In the genomic region with DNA sequence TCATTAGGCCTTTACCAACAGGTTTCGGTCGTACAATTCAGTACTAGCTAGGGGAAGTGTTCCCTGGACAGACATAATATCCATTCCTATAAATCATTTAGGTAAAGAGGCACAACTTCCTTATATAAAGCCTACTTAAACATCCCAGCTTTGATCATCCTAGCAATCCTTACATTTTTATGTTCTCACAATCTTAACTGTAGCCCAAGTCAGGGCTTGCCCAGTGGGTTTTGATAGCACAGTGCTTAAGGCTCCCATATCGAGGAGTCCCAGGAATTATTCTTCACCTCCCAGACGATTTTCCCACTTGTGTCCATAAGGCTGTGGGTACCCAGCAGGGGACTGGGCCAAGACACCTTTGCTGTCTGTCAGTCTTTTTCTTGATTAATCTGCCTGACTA, we compare ENCODE assay signal across 25 cellular contexts.
"Had no signal": no experiment of that assay in that cellular context is flagged by ENCODE, and none has a peak within 500 bp of the region (broad histone marks: within the 10 kb centered on the region; RNA-seq: fewer than 3 reads in every experiment).

No MANE protein-coding gene starts in this region.

- H3K4me2 ChIP-seq: smooth muscle cell had no signal

- H3K27ac Mint-ChIP-seq: activated naive CD8-positive, alpha-beta T cell; activated T-helper 2 cell treated with anti-CD3 and anti-CD28 coated beads, Interferon-gamma antibody, Interleukin-2, Interleukin-4, amounts not matched to agents 10 μg/mL and 5 μg/mL and 100 μg/mL, durations not matched to agents 14 hours and 24 hours and 36 hours had no signal

- H3K4me3 ChIP-seq: adrenal gland, esophagus squamous epithelium, heart left ventricle, mucosa of descending colon, sigmoid colon, smooth muscle cell, thoracic aorta, upper lobe of left lung had no signal

- H3K27me3 ChIP-seq: adrenal gland, esophagus squamous epithelium, heart left ventricle, sigmoid colon, upper lobe of left lung had no signal

- H3K27ac ChIP-seq: adrenal gland, esophagus squamous epithelium, heart left ventricle, sigmoid colon, thoracic aorta, upper lobe of left lung, VCaP had no signal

- DNase-seq: activated CD4-positive, alpha-beta T cell treated with anti-CD3 and anti-CD28 coated beads for 1 hour; activated CD4-positive, alpha-beta T cell treated with anti-CD3 and anti-CD28 coated beads, Interleukin-2, amount 50 U/mL, for 1 hour; activated naive CD4-positive, alpha-beta T cell; activated T-cell treated with anti-CD3 and anti-CD28 coated beads, Interleukin-2, amount 50 U/mL, for 1 hour; adrenal gland; dermis blood vessel endothelial cell; effector CD8-positive, alpha-beta T cell; esophagus squamous epithelium; heart left ventricle; islet precursor cell; left colon; mesenchymal stem cell; mucosa of descending colon; retina; sigmoid colon; stimulated activated CD4-positive, alpha-beta T cell treated with anti-CD3 and anti-CD28 coated beads, Interleukin-2, amount 100 ng/mL, for 48 hours; stimulated activated CD8-positive, alpha-beta memory T cell treated with anti-CD3 and anti-CD28 coated beads, Interleukin-4, amount 100 ng/mL, for 48 hours; stimulated activated naive B cell treated with anti-CD40 and anti-IgM and Interleukin-4, amounts not matched to agents 10 μg/mL and 1 μg/mL and 100 μg/mL, for 72 hours; upper lobe of left lung had no signal

- ATAC-seq: heart left ventricle, left colon, mucosa of descending colon, SK-N-SH treated with all-trans-retinoic acid at 6 μM for 48 hours had no signal

- H3K4me3 Mint-ChIP-seq: activated naive CD8-positive, alpha-beta T cell; stimulated activated naive B cell treated with anti-CD40 and anti-IgM and Interleukin-4, amounts not matched to agents 10 μg/mL and 1 μg/mL and 100 μg/mL, for 72 hours had no signal

- H3K27me3 Mint-ChIP-seq: activated naive CD8-positive, alpha-beta T cell; stimulated activated naive B cell treated with anti-CD40 and anti-IgM and Interleukin-4, amounts not matched to agents 10 μg/mL and 1 μg/mL and 100 μg/mL, for 72 hours had no signal

- H3K4me1 ChIP-seq: adrenal gland, sigmoid colon had no signal

- H3K36me3 ChIP-seq: adrenal gland, esophagus squamous epithelium, sigmoid colon, thoracic aorta, upper lobe of left lung had no signal
